21 cellular contexts compared by ENCODE assay signal in genomic region chr20:3021777-3022176, GRCh38. TPM values are rescaled to one million over a fixed set of nuclear protein-coding genes. Genes with fewer than 3 reads are reported as not detected.
DNase-seq lines count a peak whose midpoint lies in the region; ATAC-seq, FAIRE-seq and TF ChIP-seq lines count a peak whose summit lies in the region.
"Had no signal": no experiment of that assay in that cellular context is flagged by ENCODE, and none has a peak within 500 bp of the region (broad histone marks: within the 10 kb centered on the region; RNA-seq: fewer than 3 reads in every experiment).

No MANE protein-coding gene starts in this region.

- TF ChIP-seq CTCF in endothelial cell (IDR thresholded peaks at IDR 0.05; ENCODE audit: unreplicated experiment) (no peak), progenitor cell of endocrine pancreas (IDR thresholded peaks at IDR 0.05; ENCODE audit: unreplicated experiment) (no peak)

- intact Hi-C loops in activated CD4-positive, alpha-beta T cell treated with anti-CD3 and anti-CD28 coated beads, Interleukin-2, amount 10 ng/mL, durations not matched to agents 24 days and 14 days (cut with micrococcal nuclease), result no loop called here

- H3K27ac Mint-ChIP-seq in activated CD4-positive, alpha-beta T cell treated with anti-CD3 and anti-CD28 coated beads, Interleukin-2, amount 10 ng/mL, durations not matched to agents 24 days and 14 days, result peak overlapping the region; percentile 43
- H3K27ac Mint-ChIP-seq in T-helper 17 cell, result peak overlapping the region; percentile 9
- no peak overlapping the region for H3K27ac Mint-ChIP-seq in endothelial cell (ENCODE audit: unreplicated experiment)
- peak overlapping the region; percentile 15 for H3K27ac Mint-ChIP-seq in progenitor cell of endocrine pancreas

- no peak for TF ChIP-seq POLR2A in GM12891 (IDR thresholded peaks at IDR 0.05; ENCODE audit: low read depth, low read length)

- H3K36me3 Mint-ChIP-seq in activated CD4-positive, alpha-beta T cell treated with anti-CD3 and anti-CD28 coated beads, Interleukin-2, amount 10 ng/mL, durations not matched to agents 24 days and 14 days (ENCODE audit: low read depth), result peaks cover 65% of the 10 kb centered on the region
- H3K36me3 Mint-ChIP-seq in T-helper 17 cell (ENCODE audit: low read depth), result peaks cover 14% of the 10 kb centered on the region
- peaks cover 42% of the 10 kb centered on the region for H3K36me3 Mint-ChIP-seq in endothelial cell (ENCODE audit: low read depth, unreplicated experiment)
- peaks cover 42% of the 10 kb centered on the region for H3K36me3 Mint-ChIP-seq in progenitor cell of endocrine pancreas (ENCODE audit: insufficient read depth)

- H3K4me3 Mint-ChIP-seq in activated CD4-positive, alpha-beta T cell treated with anti-CD3 and anti-CD28 coated beads, Interleukin-2, amount 10 ng/mL, durations not matched to agents 24 days and 14 days, result no peak overlapping the region
- H3K4me3 Mint-ChIP-seq in T-helper 17 cell, result no peak overlapping the region
- H3K4me3 Mint-ChIP-seq in endothelial cell (ENCODE audit: unreplicated experiment), result peak overlapping the region; percentile 22
- H3K4me3 Mint-ChIP-seq in progenitor cell of endocrine pancreas (ENCODE audit: low read depth), result no peak overlapping the region

- no peak for ATAC-seq in T-helper 17 cell

- DNase-seq in activated CD4-positive, alpha-beta T cell treated with anti-CD3 and anti-CD28 coated beads, Interleukin-2, amount 10 ng/mL, durations not matched to agents 24 days and 14 days, result no peak
- DNase-seq in activated CD4-positive, alpha-beta T cell treated with anti-CD3 and anti-CD28 coated beads for 48 hours, result no peak
- DNase-seq in T-helper 17 cell (no peak), endothelial cell (ENCODE audit: low spot score) (no peak), progenitor cell of endocrine pancreas (ENCODE audit: low spot score, unreplicated experiment) (no peak), mucosa of gallbladder (ENCODE audit: low spot score) (no peak), ureter (ENCODE audit: low spot score) (no peak), GM12891 (ENCODE audit: insufficient read length, low spot score) (no peak)
- DNase-seq: 8988T; GDM1; KG1; NCI-H1436 treated with DMSO at 0.1 percent for 48 hours; NCI-H2029 treated with DMSO at 0.1 percent for 48 hours; NCI-H2171 treated with DMSO at 0.1 percent for 48 hours; NCI-H446 treated with DMSO at 0.1 percent for 48 hours; NK-92 treated with Interleukin-12 subunit alpha and Interleukin-12 subunit beta, amount 100 ng/mL, for 24 hours; RPMI8226 had no signal

- FAIRE-seq in GM12891 (lab: Jason Lieb, UNC), result no peak
- FAIRE-seq: GM12892 had no signal

- no peaks in the 10 kb centered on the region for H3K27me3 Mint-ChIP-seq in activated CD4-positive, alpha-beta T cell treated with anti-CD3 and anti-CD28 coated beads, Interleukin-2, amount 10 ng/mL, durations not matched to agents 24 days and 14 days
- H3K27me3 Mint-ChIP-seq in T-helper 17 cell (no peaks in the 10 kb centered on the region), endothelial cell (ENCODE audit: unreplicated experiment) (peaks cover 4% of the 10 kb centered on the region), progenitor cell of endocrine pancreas (no peaks in the 10 kb centered on the region)

- no peaks in the 10 kb centered on the region for H3K9me3 ChIP-seq in T-helper 17 cell (ENCODE audit: control insufficient read depth, low read length, poor library complexity, severe bottlenecking)

- H3K4me1 Mint-ChIP-seq in activated CD4-positive, alpha-beta T cell treated with anti-CD3 and anti-CD28 coated beads, Interleukin-2, amount 10 ng/mL, durations not matched to agents 24 days and 14 days, result peaks cover 3% of the 10 kb centered on the region
- H3K4me1 Mint-ChIP-seq in T-helper 17 cell (peaks cover 5% of the 10 kb centered on the region), endothelial cell (ENCODE audit: unreplicated experiment) (no peaks in the 10 kb centered on the region), progenitor cell of endocrine pancreas (ENCODE audit: low read depth) (peaks cover 30% of the 10 kb centered on the region)

- no peaks in the 10 kb centered on the region for H3K9me3 Mint-ChIP-seq in activated CD4-positive, alpha-beta T cell treated with anti-CD3 and anti-CD28 coated beads, Interleukin-2, amount 10 ng/mL, durations not matched to agents 24 days and 14 days
- H3K9me3 Mint-ChIP-seq in endothelial cell (ENCODE audit: unreplicated experiment) (no peaks in the 10 kb centered on the region), progenitor cell of endocrine pancreas (ENCODE audit: low read depth) (peaks cover 4% of the 10 kb centered on the region)

TF ChIP-seq in GM12891, 5 proteins besides CTCF, POLR2A, EP300 and RAD21:
- no peak for TF ChIP-seq PAX5 (IDR thresholded peaks at IDR 0.05; ENCODE audit: insufficient read depth, low read length, severe bottlenecking)
- TF ChIP-seq POU2F2 (IDR thresholded peaks at IDR 0.05; ENCODE audit: low read depth, low read length), result no peak

RNA-seq across cellular contexts. Expression of gene GNRH2, which starts 21.6 kb away (rescaled TPM):
- total RNA-seq in activated CD4-positive, alpha-beta T cell treated with anti-CD3 and anti-CD28 coated beads, Interleukin-2, amount 10 ng/mL, durations not matched to agents 24 days and 14 days, result 1.7 and 2.7 TPM in 2 replicates
- total RNA-seq in T-helper 17 cell (under 1 TPM; 0.92 to 0.94 TPM), endothelial cell (ENCODE audit: unreplicated experiment) (0.87 TPM), progenitor cell of endocrine pancreas (2.7 TPM in 2 replicates), mucosa of gallbladder (0.75 TPM), ureter (1.5 TPM)
- not detected for polyA plus RNA-seq in GM12891 (2012; ENCODE audit: low read depth, missing spikeins)
- total RNA-seq: H4 had no signal
- polyA plus RNA-seq: BJ had no signal

RNA-seq across cellular contexts. Expression of gene MRPS26, which starts 24.1 kb away (rescaled TPM):
- 123 and 130 TPM in 2 replicates for total RNA-seq in activated CD4-positive, alpha-beta T cell treated with anti-CD3 and anti-CD28 coated beads, Interleukin-2, amount 10 ng/mL, durations not matched to agents 24 days and 14 days
- total RNA-seq in T-helper 17 cell, result 10 to 100 TPM; 16.8 to 17.2 TPM
- total RNA-seq in endothelial cell (ENCODE audit: unreplicated experiment), result 28.9 TPM
- total RNA-seq in progenitor cell of endocrine pancreas, result 74.3 and 75.1 TPM in 2 replicates
- 46.6 TPM for total RNA-seq in mucosa of gallbladder
- total RNA-seq in ureter, result 49.6 TPM
- 34.8 TPM for polyA plus RNA-seq in GM12891 (2012; ENCODE audit: low read depth, missing spikeins)

RNA-seq across cellular contexts. Expression of gene OXT, which starts 49.6 kb away (rescaled TPM):
- total RNA-seq in activated CD4-positive, alpha-beta T cell treated with anti-CD3 and anti-CD28 coated beads, Interleukin-2, amount 10 ng/mL, durations not matched to agents 24 days and 14 days, result 0.73 TPM in 1 of 2 replicates, not detected in the other
- under 1 TPM in 1 of 2 donors, not detected in 1; 0.62 TPM for total RNA-seq in T-helper 17 cell
- total RNA-seq in endothelial cell (ENCODE audit: unreplicated experiment), result not detected
- not detected in 2 replicates for total RNA-seq in progenitor cell of endocrine pancreas
- total RNA-seq in mucosa of gallbladder, result 0.46 TPM
- not detected for total RNA-seq in ureter
- polyA plus RNA-seq in GM12891 (2012; ENCODE audit: low read depth, missing spikeins), result not detected
- total RNA-seq: H4, OCI-LY7 had no signal
- polyA plus RNA-seq: BJ had no signal
